ENCODE assay signal across 1 cellular context in the genomic region with DNA sequence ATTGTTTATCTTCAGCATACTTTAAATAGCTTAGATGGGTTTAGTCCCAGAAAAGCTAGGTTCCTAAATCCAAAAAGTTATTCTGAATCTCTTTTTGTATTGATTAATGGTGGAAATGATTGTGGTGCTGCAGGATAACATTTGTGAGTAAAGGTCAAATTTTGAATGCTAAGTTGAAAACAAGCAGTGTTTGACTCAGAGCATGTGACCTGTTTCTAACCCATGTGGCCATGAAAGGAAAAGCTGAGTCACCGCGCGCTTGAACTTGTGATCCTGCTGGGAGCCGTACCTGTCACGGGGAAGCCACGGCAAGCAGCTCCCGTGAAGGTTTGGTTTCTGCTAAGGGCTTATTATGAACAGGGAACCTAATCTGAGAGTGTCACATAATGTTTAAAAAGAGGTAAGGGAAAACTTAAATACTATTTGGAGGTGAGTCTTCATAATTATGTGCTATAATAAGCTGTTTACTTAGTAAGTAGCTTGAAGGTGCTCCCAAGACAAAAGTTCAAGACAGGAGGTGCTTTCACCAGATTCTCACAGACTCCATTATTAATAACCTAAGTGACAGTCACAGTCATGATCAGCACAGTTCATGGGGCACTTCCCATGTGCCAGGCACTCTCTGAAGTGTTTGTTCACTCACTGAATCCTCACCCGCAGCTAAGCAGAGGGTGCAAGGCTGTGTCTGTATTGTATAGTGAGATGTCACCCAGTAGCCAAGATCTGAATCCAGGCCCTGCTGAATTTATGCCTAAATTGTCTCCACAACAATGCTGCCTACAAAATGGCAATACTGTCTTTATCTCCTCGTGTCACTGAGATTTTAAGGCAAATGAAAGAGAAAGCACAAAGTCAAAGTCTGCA.
TF ChIP-seq lines count a peak whose summit lies in the region.

No MANE protein-coding gene starts in this region.

TF ChIP-seq in K562, 482 proteins besides CTCF, POLR2A, EP300 and RAD21 (continued from another document and continues in another):
- TF ChIP-seq PBX2 (CRISPR knock-in tag; IDR thresholded peaks at IDR 0.05; ENCODE audit: low read depth) (no peak), PBX2 (tag; conservative IDR thresholded peaks at IDR 0.05; ENCODE audit: low read depth) (0 out of 2 replicates have a peak, but pooled peaks have one; percentile 5), TAL1 (IDR thresholded peaks at IDR 0.05) (no peak), XRCC3 (IDR thresholded peaks at IDR 0.05) (no peak), ZZZ3 (IDR thresholded peaks at IDR 0.05) (no peak), PTRF (tag; IDR thresholded peaks at IDR 0.05) (no peak), NFE2 (IDR thresholded peaks at IDR 0.05; ENCODE audit: low read depth) (peak; percentile 94), KLF6 (CRISPR knock-in tag; IDR thresholded peaks at IDR 0.05; ENCODE audit: borderline replicate concordance) (no peak), ZNF695 (CRISPR knock-in tag; IDR thresholded peaks at IDR 0.05) (no peak), SMAD3 (CRISPR knock-in tag; conservative IDR thresholded peaks at IDR 0.05) (peak; percentile 59; the same call in 1 of the 2 replicates), SMARCC2 (IDR thresholded peaks at IDR 0.05; ENCODE audit: low read depth) (0 out of 2 replicates have a peak, but pooled peaks have one; percentile 21), NFRKB (IDR thresholded peaks at IDR 0.05; ENCODE audit: low read depth) (0 out of 2 replicates have a peak, but pooled peaks have one; percentile 32), CREB1 (IDR thresholded peaks at IDR 0.05) (no peak), CREB1 (CRISPR knock-in tag; IDR thresholded peaks at IDR 0.05) (no peak), THRB (CRISPR knock-in tag; conservative IDR thresholded peaks at IDR 0.05) (no peak), SIN3B (IDR thresholded peaks at IDR 0.05; ENCODE audit: low read depth) (no peak), NFATC3 (IDR thresholded peaks at IDR 0.05) (peak; percentile 79; the same call in 1 of the 2 replicates), CBX5 (IDR thresholded peaks at IDR 0.05; ENCODE audit: borderline replicate concordance, low read depth) (no peak), ZNF785 (CRISPR knock-in tag; IDR thresholded peaks at IDR 0.05) (no peak), TEAD1 (CRISPR knock-in tag; IDR thresholded peaks at IDR 0.05) (no peak; a peak in 1 of 4 replicates), MAX (CRISPR knock-in tag; IDR thresholded peaks at IDR 0.05) (0 out of 2 replicates have a peak, but pooled peaks have one; percentile 50), MAZ (CRISPR knock-in tag; conservative IDR thresholded peaks at IDR 0.05 in 1 of 2, IDR thresholded peaks at IDR 0.05 in 1 of 2) (0 out of 4 replicates have a peak, but pooled peaks of 1 of the 2 experiments have one; percentile 41), PTTG1 (tag; IDR thresholded peaks at IDR 0.05; ENCODE audit: low read depth) (no peak), CCNT2 (IDR thresholded peaks at IDR 0.05; ENCODE audit: borderline replicate concordance, extremely low read depth, insufficient read length, low read depth, low read length) (no peak), ETV5 (CRISPR knock-in tag; IDR thresholded peaks at IDR 0.05; ENCODE audit: low read depth) (no peak), ZBTB43 (CRISPR knock-in tag; IDR thresholded peaks at IDR 0.05) (no peak), OTX1 (CRISPR knock-in tag; IDR thresholded peaks at IDR 0.05) (no peak), KDM5B (IDR thresholded peaks at IDR 0.05; ENCODE audit: insufficient replicate concordance, low read depth, low read length) (no peak), JUND (IDR thresholded peaks at IDR 0.05; ENCODE audit: borderline replicate concordance, low read depth, low read length) (peak; percentile 87), JUND (tag; IDR thresholded peaks at IDR 0.05; ENCODE audit: borderline replicate concordance, low read depth, low read length) (peak; percentile 89; the same call in 2 of the 3 replicates)
- TF ChIP-seq, protein P1, sequence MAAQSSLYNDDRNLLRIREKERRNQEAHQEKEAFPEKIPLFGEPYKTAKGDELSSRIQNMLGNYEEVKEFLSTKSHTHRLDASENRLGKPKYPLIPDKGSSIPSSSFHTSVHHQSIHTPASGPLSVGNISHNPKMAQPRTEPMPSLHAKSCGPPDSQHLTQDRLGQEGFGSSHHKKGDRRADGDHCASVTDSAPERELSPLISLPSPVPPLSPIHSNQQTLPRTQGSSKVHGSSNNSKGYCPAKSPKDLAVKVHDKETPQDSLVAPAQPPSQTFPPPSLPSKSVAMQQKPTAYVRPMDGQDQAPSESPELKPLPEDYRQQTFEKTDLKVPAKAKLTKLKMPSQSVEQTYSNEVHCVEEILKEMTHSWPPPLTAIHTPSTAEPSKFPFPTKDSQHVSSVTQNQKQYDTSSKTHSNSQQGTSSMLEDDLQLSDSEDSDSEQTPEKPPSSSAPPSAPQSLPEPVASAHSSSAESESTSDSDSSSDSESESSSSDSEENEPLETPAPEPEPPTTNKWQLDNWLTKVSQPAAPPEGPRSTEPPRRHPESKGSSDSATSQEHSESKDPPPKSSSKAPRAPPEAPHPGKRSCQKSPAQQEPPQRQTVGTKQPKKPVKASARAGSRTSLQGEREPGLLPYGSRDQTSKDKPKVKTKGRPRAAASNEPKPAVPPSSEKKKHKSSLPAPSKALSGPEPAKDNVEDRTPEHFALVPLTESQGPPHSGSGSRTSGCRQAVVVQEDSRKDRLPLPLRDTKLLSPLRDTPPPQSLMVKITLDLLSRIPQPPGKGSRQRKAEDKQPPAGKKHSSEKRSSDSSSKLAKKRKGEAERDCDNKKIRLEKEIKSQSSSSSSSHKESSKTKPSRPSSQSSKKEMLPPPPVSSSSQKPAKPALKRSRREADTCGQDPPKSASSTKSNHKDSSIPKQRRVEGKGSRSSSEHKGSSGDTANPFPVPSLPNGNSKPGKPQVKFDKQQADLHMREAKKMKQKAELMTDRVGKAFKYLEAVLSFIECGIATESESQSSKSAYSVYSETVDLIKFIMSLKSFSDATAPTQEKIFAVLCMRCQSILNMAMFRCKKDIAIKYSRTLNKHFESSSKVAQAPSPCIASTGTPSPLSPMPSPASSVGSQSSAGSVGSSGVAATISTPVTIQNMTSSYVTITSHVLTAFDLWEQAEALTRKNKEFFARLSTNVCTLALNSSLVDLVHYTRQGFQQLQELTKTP (IDR thresholded peaks at IDR 0.05; ENCODE audit: low read depth in 1 of 2, partially characterized antibody in 2 of 2), result no peak
- TF ChIP-seq, protein P2, sequence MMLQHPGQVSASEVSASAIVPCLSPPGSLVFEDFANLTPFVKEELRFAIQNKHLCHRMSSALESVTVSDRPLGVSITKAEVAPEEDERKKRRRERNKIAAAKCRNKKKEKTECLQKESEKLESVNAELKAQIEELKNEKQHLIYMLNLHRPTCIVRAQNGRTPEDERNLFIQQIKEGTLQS (IDR thresholded peaks at IDR 0.05), result peak; percentile 78
- TF ChIP-seq, protein P2 (CRISPR knock-in tag; conservative IDR thresholded peaks at IDR 0.05), result 0 out of 2 replicates have a peak, but pooled peaks have one; percentile 39
- TF ChIP-seq, protein P3, sequence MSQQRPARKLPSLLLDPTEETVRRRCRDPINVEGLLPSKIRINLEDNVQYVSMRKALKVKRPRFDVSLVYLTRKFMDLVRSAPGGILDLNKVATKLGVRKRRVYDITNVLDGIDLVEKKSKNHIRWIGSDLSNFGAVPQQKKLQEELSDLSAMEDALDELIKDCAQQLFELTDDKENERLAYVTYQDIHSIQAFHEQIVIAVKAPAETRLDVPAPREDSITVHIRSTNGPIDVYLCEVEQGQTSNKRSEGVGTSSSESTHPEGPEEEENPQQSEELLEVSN (IDR thresholded peaks at IDR 0.05; ENCODE audit: borderline replicate concordance in 1 of 2, extremely low read depth in 1 of 2, insufficient read depth in 1 of 2, insufficient read length in 1 of 2, low read depth in 1 of 2, low read length in 1 of 2, poor library complexity in 1 of 2, severe bottlenecking in 1 of 2), result peak in 1 of 2 experiments; percentile 66
- TF ChIP-seq, protein P4, sequence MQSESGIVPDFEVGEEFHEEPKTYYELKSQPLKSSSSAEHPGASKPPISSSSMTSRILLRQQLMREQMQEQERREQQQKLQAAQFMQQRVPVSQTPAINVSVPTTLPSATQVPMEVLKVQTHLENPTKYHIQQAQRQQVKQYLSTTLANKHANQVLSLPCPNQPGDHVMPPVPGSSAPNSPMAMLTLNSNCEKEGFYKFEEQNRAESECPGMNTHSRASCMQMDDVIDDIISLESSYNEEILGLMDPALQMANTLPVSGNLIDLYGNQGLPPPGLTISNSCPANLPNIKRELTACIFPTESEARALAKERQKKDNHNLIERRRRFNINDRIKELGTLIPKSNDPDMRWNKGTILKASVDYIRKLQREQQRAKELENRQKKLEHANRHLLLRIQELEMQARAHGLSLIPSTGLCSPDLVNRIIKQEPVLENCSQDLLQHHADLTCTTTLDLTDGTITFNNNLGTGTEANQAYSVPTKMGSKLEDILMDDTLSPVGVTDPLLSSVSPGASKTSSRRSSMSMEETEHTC (IDR thresholded peaks at IDR 0.05), result peak; percentile 62
- TF ChIP-seq, protein P5, sequence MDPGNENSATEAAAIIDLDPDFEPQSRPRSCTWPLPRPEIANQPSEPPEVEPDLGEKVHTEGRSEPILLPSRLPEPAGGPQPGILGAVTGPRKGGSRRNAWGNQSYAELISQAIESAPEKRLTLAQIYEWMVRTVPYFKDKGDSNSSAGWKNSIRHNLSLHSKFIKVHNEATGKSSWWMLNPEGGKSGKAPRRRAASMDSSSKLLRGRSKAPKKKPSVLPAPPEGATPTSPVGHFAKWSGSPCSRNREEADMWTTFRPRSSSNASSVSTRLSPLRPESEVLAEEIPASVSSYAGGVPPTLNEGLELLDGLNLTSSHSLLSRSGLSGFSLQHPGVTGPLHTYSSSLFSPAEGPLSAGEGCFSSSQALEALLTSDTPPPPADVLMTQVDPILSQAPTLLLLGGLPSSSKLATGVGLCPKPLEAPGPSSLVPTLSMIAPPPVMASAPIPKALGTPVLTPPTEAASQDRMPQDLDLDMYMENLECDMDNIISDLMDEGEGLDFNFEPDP (CRISPR knock-in tag; IDR thresholded peaks at IDR 0.05), result no peak
- TF ChIP-seq, protein P6, sequence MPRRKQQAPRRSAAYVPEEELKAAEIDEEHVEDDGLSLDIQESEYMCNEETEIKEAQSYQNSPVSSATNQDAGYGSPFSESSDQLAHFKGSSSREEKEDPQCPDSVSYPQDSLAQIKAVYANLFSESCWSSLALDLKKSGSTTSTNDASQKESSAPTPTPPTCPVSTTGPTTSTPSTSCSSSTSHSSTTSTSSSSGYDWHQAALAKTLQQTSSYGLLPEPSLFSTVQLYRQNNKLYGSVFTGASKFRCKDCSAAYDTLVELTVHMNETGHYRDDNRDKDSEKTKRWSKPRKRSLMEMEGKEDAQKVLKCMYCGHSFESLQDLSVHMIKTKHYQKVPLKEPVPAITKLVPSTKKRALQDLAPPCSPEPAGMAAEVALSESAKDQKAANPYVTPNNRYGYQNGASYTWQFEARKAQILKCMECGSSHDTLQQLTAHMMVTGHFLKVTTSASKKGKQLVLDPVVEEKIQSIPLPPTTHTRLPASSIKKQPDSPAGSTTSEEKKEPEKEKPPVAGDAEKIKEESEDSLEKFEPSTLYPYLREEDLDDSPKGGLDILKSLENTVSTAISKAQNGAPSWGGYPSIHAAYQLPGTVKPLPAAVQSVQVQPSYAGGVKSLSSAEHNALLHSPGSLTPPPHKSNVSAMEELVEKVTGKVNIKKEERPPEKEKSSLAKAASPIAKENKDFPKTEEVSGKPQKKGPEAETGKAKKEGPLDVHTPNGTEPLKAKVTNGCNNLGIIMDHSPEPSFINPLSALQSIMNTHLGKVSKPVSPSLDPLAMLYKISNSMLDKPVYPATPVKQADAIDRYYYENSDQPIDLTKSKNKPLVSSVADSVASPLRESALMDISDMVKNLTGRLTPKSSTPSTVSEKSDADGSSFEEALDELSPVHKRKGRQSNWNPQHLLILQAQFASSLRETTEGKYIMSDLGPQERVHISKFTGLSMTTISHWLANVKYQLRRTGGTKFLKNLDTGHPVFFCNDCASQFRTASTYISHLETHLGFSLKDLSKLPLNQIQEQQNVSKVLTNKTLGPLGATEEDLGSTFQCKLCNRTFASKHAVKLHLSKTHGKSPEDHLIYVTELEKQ (CRISPR knock-in tag; IDR thresholded peaks at IDR 0.05), result no peak
